Comparison of ENCODE assay signal across 13 cellular contexts in genomic region chr5:119386945-119387344, GRCh38. TPM values are rescaled to one million over a fixed set of nuclear protein-coding genes. Genes with fewer than 3 reads are reported as not detected.
A peak's percentile ranks its signal among the peaks of the same experiment; 100 is the strongest.
DNase-seq lines count a peak whose midpoint lies in the region; ATAC-seq, FAIRE-seq and TF ChIP-seq lines count a peak whose summit lies in the region.
"Had no signal": no experiment of that assay in that cellular context is flagged by ENCODE, and none has a peak within 500 bp of the region (broad histone marks: within the 10 kb centered on the region; RNA-seq: fewer than 3 reads in every experiment).

No MANE protein-coding gene starts in this region.

- POLR2A ChIA-PET in MCF 10A (lab: Yijun Ruan, JAX) (interaction anchor here (0.6 to 2.8 kb wide), 11 partner anchors 9 to 312 kb away, joined by 3 to 23 read pairs (median 7); partner anchors contain the start of gene TNFAIP8), HepG2 (lab: Yijun Ruan, JAX) (no interaction called here)

- H4K20me1 ChIP-seq in mammary epithelial cell (ENCODE audit: insufficient read depth, low read length) = no peaks in the 10 kb centered on the region
- no peaks in the 10 kb centered on the region for H4K20me1 ChIP-seq in HepG2 (ENCODE audit: insufficient read depth, low read length)
- H4K20me1 ChIP-seq: BLaER1 had no signal

- peaks cover 7% of the 10 kb centered on the region for H3K36me3 Mint-ChIP-seq in MCF 10A (ENCODE audit: insufficient read depth, unreplicated experiment)
- H3K36me3 Mint-ChIP-seq in dendritic cell treated with granulocyte-macrophage colony-stimulating factor and Interleukin-4, amounts not matched to agents 40 ng/mL and 50 ng/mL, for 4 days (ENCODE audit: low read depth) = peaks cover 45% of the 10 kb centered on the region

- H3K27ac ChIP-seq in mammary epithelial cell (ENCODE audit: insufficient read depth, low read depth, low read length) = no peak overlapping the region
- no peak overlapping the region for H3K27ac ChIP-seq in HepG2 (ENCODE audit: extremely low read length, insufficient read depth, low read length)
- H3K27ac ChIP-seq in uterus = peak overlapping the region; percentile 57 to 61
- H3K27ac ChIP-seq: BLaER1 had no signal

- intact Hi-C loops in MCF 10A (cut with micrococcal nuclease) = no loop called here
- intact Hi-C loops in mammary epithelial cell (cut with micrococcal nuclease) = no loop called here
- intact Hi-C loops in dendritic cell treated with granulocyte-macrophage colony-stimulating factor and Interleukin-4, amounts not matched to agents 40 ng/mL and 50 ng/mL, for 4 days (cut with micrococcal nuclease) = no loop called here
- intact Hi-C loops in HepG2 (cut with micrococcal nuclease; ENCODE audit: unreplicated experiment) = no loop called here
- intact Hi-C loops in uterus (cut with DNase I; ENCODE audit: low total_unique reads) = no loop called here

- no peak for TF ChIP-seq CTCF in MCF 10A (IDR thresholded peaks at IDR 0.05; ENCODE audit: unreplicated experiment)
- no peak for TF ChIP-seq CTCF in mammary epithelial cell (conservative IDR thresholded peaks at IDR 0.05 in 1 of 2, IDR thresholded peaks at IDR 0.05 in 1 of 2; ENCODE audit: extremely low read depth in 1 of 2, insufficient read depth in 1 of 2, low read depth in 1 of 2, low read length in 2 of 2)
- no peak for TF ChIP-seq CTCF in HepG2 (CRISPR knock-in tag; IDR thresholded peaks at IDR 0.05)
- TF ChIP-seq CTCF in uterus (IDR thresholded peaks at IDR 0.05) = no peak
- no peak for TF ChIP-seq CTCF in BE2C (IDR thresholded peaks at IDR 0.05; ENCODE audit: low read depth, low read length)

- WGBS in mammary epithelial cell (ENCODE audit: low coverage, missing lambda C conversion rate) = 93% methylated on average over 4 of the region's 4 CpGs
- WGBS in HepG2 (ENCODE audit: low lambda C conversion rate) = 55% methylated on average over 4 of the region's 4 CpGs

- dilution Hi-C loops in mammary epithelial cell (cut with HindIII; ENCODE audit: low sequenced_read_pairs) = no loop called here

- H3K9me3 ChIP-seq in mammary epithelial cell (replicated peaks; ENCODE audit: insufficient read depth, low read length) = no peaks in the 10 kb centered on the region
- H3K9me3 ChIP-seq in HepG2 (ENCODE audit: low read length) = no peaks in the 10 kb centered on the region
- no peaks in the 10 kb centered on the region for H3K9me3 ChIP-seq in uterus
- H3K9me3 ChIP-seq in BE2C = no peaks in the 10 kb centered on the region
- H3K9me3 ChIP-seq: BLaER1 had no signal

- no peak overlapping the region for H3K4me3 ChIP-seq in mammary epithelial cell (replicated peaks in 1 of 3; ENCODE audit: insufficient read depth in 1 of 3, low read depth in 2 of 3, low read length in 3 of 3)
- H3K4me3 ChIP-seq in HepG2 (replicated peaks in 1 of 3; ENCODE audit: insufficient read depth in 1 of 3, low read depth in 2 of 3, low read length in 3 of 3) = no peak overlapping the region
- H3K4me3 ChIP-seq in uterus = no peak overlapping the region
- no peak overlapping the region for H3K4me3 ChIP-seq in BE2C (ENCODE audit: low read depth, low read length)
- H3K4me3 ChIP-seq: BLaER1 had no signal

- no peaks in the 10 kb centered on the region for H3K27me3 Mint-ChIP-seq in MCF 10A (ENCODE audit: insufficient read depth, unreplicated experiment)
- no peaks in the 10 kb centered on the region for H3K27me3 Mint-ChIP-seq in dendritic cell treated with granulocyte-macrophage colony-stimulating factor and Interleukin-4, amounts not matched to agents 40 ng/mL and 50 ng/mL, for 4 days

- H3K9me3 Mint-ChIP-seq in MCF 10A (ENCODE audit: unreplicated experiment) = no peaks in the 10 kb centered on the region
- no peaks in the 10 kb centered on the region for H3K9me3 Mint-ChIP-seq in dendritic cell treated with granulocyte-macrophage colony-stimulating factor and Interleukin-4, amounts not matched to agents 40 ng/mL and 50 ng/mL, for 4 days
- H3K9me3 Mint-ChIP-seq: T-helper 1 cell treated with Interleukin-12 subunit alpha and Interleukin-12 subunit beta and Interleukin-4 antibody, amounts not matched to agents 30 μg/mL and 1 μg/mL, for 36 hours had no signal

- H3K27ac Mint-ChIP-seq in MCF 10A (ENCODE audit: low read depth, unreplicated experiment) = peak overlapping the region; percentile 76
- H3K27ac Mint-ChIP-seq in dendritic cell treated with granulocyte-macrophage colony-stimulating factor and Interleukin-4, amounts not matched to agents 40 ng/mL and 50 ng/mL, for 4 days = peak overlapping the region; percentile 50

- H2AFZ ChIP-seq in mammary epithelial cell (ENCODE audit: low read depth, low read length) (no peak overlapping the region), HepG2 (ENCODE audit: low read length) (no peak overlapping the region)

- no peak for TF ChIP-seq RAD21 in HepG2 (CRISPR knock-in tag; IDR thresholded peaks at IDR 0.05)

- no peak overlapping the region for H3K9ac ChIP-seq in mammary epithelial cell (ENCODE audit: insufficient read depth, low read length)
- H3K9ac ChIP-seq in HepG2 (ENCODE audit: insufficient read depth, low read depth, low read length) = no peak overlapping the region
- H3K9ac ChIP-seq: BLaER1 had no signal

- H3K4me1 Mint-ChIP-seq in MCF 10A (ENCODE audit: insufficient read depth, unreplicated experiment) = peaks cover 51% of the 10 kb centered on the region
- peaks cover 83% of the 10 kb centered on the region for H3K4me1 Mint-ChIP-seq in dendritic cell treated with granulocyte-macrophage colony-stimulating factor and Interleukin-4, amounts not matched to agents 40 ng/mL and 50 ng/mL, for 4 days (ENCODE audit: low read depth)

- TF ChIP-seq POLR2A in HepG2 (IDR thresholded peaks at IDR 0.05; ENCODE audit: insufficient read depth in 1 of 2, low read depth in 2 of 2, low read length in 2 of 2) (no peak), uterus (IDR thresholded peaks at IDR 0.05) (no peak)

- peaks cover 21% of the 10 kb centered on the region for H3K79me2 ChIP-seq in mammary epithelial cell (ENCODE audit: insufficient read depth, low read length)
- no peaks in the 10 kb centered on the region for H3K79me2 ChIP-seq in HepG2 (ENCODE audit: insufficient read depth, low read length)

- H3K27me3 ChIP-seq in mammary epithelial cell (ENCODE audit: insufficient read depth, low read length) = no peaks in the 10 kb centered on the region
- no peaks in the 10 kb centered on the region for H3K27me3 ChIP-seq in HepG2 (ENCODE audit: control insufficient read depth in 1 of 2, insufficient read depth in 2 of 2, low read length in 2 of 2)
- no peaks in the 10 kb centered on the region for H3K27me3 ChIP-seq in uterus
- no peaks in the 10 kb centered on the region for H3K27me3 ChIP-seq in BE2C
- H3K27me3 ChIP-seq: BLaER1 had no signal

- no peak for ATAC-seq in HepG2

- no peak overlapping the region for H3K4me3 Mint-ChIP-seq in MCF 10A (ENCODE audit: unreplicated experiment)
- no peak overlapping the region for H3K4me3 Mint-ChIP-seq in dendritic cell treated with granulocyte-macrophage colony-stimulating factor and Interleukin-4, amounts not matched to agents 40 ng/mL and 50 ng/mL, for 4 days
- H3K4me3 Mint-ChIP-seq: T-helper 1 cell treated with Interleukin-12 subunit alpha and Interleukin-12 subunit beta and Interleukin-4 antibody, amounts not matched to agents 30 μg/mL and 1 μg/mL, for 36 hours had no signal

- peaks cover 12% of the 10 kb centered on the region for H3K4me1 ChIP-seq in mammary epithelial cell (ENCODE audit: insufficient read depth, low read length)
- H3K4me1 ChIP-seq in HepG2 (ENCODE audit: insufficient read depth, low read length) = peaks cover 30% of the 10 kb centered on the region
- H3K4me1 ChIP-seq in uterus = no peaks in the 10 kb centered on the region
- no peaks in the 10 kb centered on the region for H3K4me1 ChIP-seq in BE2C

- H3K4me2 ChIP-seq in mammary epithelial cell (ENCODE audit: insufficient read depth, low read depth, low read length) (no peak overlapping the region), HepG2 (ENCODE audit: low read depth, low read length) (no peak overlapping the region)
- H3K4me2 ChIP-seq: BLaER1 had no signal

- CTCF ChIA-PET in MCF 10A (lab: Yijun Ruan, JAX) = interaction anchor here (1.0 to 2.2 kb wide), 5 partner anchors 24 to 83 kb away, joined by 3 to 5 read pairs (median 4); no protein-coding TSS in a partner anchor
- CTCF ChIA-PET in mammary epithelial cell (lab: Charles Lee; ENCODE audit: low non-redundant PET) = no interaction called here
- CTCF ChIA-PET in HepG2 (lab: Yijun Ruan, JAX; ENCODE audit: low intra/inter-chr PET ratio, low total read pairs) = no interaction called here

- H3K36me3 ChIP-seq in mammary epithelial cell (ENCODE audit: insufficient read depth, low read length) (no peaks in the 10 kb centered on the region), HepG2 (replicated peaks in 1 of 2; ENCODE audit: control insufficient read depth in 1 of 2, insufficient read depth in 2 of 2, low read length in 2 of 2) (no peaks in the 10 kb centered on the region), uterus (no peaks in the 10 kb centered on the region), BE2C (no peaks in the 10 kb centered on the region)

- FAIRE-seq in HepG2 (lab: Jason Lieb, UNC) = no peak

- in situ Hi-C loops in mammary epithelial cell (cut with MboI; ENCODE audit: low sequenced_read_pairs in 2 of 2) = no loop called here
- in situ Hi-C loops in HepG2 (cut with HindIII; ENCODE audit: extremely low pct_ligation_motif_present, low pct_unique_long_range_greater_than_20kb) = no loop called here

- no TSS peak for BruUV-seq in MCF 10A (replicated peaks; lab: Mats Ljungman, UMichigan)
- BruUV-seq in mammary epithelial cell (replicated peaks; lab: Mats Ljungman, UMichigan) = no TSS peak
- no TSS peak for BruUV-seq in HepG2 (replicated peaks; lab: Mats Ljungman, UMichigan)

- TF ChIP-seq EP300 in HepG2 (IDR thresholded peaks at IDR 0.05; ENCODE audit: low read depth in 2 of 2, low read length in 2 of 2) = no peak
- no peak for TF ChIP-seq EP300 in HepG2 (CRISPR knock-in tag; IDR thresholded peaks at IDR 0.05; ENCODE audit: borderline replicate concordance)

- DNase-seq in MCF 10A (ENCODE audit: unreplicated experiment) = peak; percentile 45
- no peak for DNase-seq in mammary epithelial cell
- peak; percentile 35 for DNase-seq in HepG2 (ENCODE audit: low spot score)
- DNase-seq in uterus = peak in 1 of 2 donors; percentile 27
- DNase-seq in SIG-M5 (lab: John Stamatoyannopoulos, UW) = no peak
- DNase-seq in BE2C = no peak
- no peak for DNase-seq in pons (ENCODE audit: low spot score)
- DNase-seq: activated gamma-delta T cell, Kasumi-1, mesendoderm had no signal

RNA-seq across cellular contexts. Expression of gene TNFAIP8, which starts 31.1 kb away (rescaled TPM):
- total RNA-seq in MCF 10A (2022) (13.0 and 16.2 TPM in 2 replicates), mammary epithelial cell (10 to 100 TPM; 11.3 to 15.9 TPM), HepG2 (2016; rRNA removed; fragmentation: Illumina TruSeq; extraction: Trizol) (11.2 and 14.9 TPM in 2 replicates), uterus (10 to 100 TPM in 3 of 4 donors, 1 to 10 TPM in 1; 2.0 to 42.7 (median 15.5) TPM)
- polyA plus RNA-seq in mammary epithelial cell (15.4 TPM), HepG2 (2011; rRNA removed) (4.9 and 6.4 TPM in 2 replicates)
- 7.1 TPM for polyA minus RNA-seq in mammary epithelial cell
- 3.2 and 3.7 TPM in 2 replicates for total RNA-seq in HepG2 (2016; cell fraction: cytosol; rRNA removed; fragmentation: Illumina TruSeq; extraction: Trizol; ENCODE audit: low read depth)
- total RNA-seq in HepG2 (2016; cell fraction: insoluble cytoplasmic fraction; rRNA removed; fragmentation: Illumina TruSeq; extraction: Trizol) = 13.3 and 15.4 TPM in 2 replicates
- total RNA-seq in HepG2 (2016; cell fraction: membrane; rRNA removed; fragmentation: Illumina TruSeq; extraction: Trizol) = 7.0 and 8.4 TPM in 2 replicates
- total RNA-seq in HepG2 (2016; cell fraction: nucleus; rRNA removed; fragmentation: Illumina TruSeq; extraction: Trizol) = 3.7 and 5.8 TPM in 2 replicates
- polyA plus RNA-seq in HepG2 (2011; cell fraction: cytosol; rRNA removed) = 6.7 and 7.1 TPM in 2 replicates
- 2.5 TPM in 2 replicates for polyA plus RNA-seq in HepG2 (2011; cell fraction: nucleus; rRNA removed)
- 6.2 and 6.6 TPM in 2 replicates for polyA plus RNA-seq in HepG2 (2012)
- 1.0 and 1.2 TPM in 2 replicates for polyA plus RNA-seq in HepG2 (2016; cell fraction: cytosol; fragmentation: Illumina TruSeq; extraction: Trizol; ENCODE audit: low read depth)
- polyA plus RNA-seq in HepG2 (2016; cell fraction: insoluble cytoplasmic fraction; fragmentation: Illumina TruSeq; extraction: Trizol; ENCODE audit: low read depth) = 16.1 and 16.3 TPM in 2 replicates
- polyA plus RNA-seq in HepG2 (2016; cell fraction: membrane; fragmentation: Illumina TruSeq; extraction: Trizol; ENCODE audit: low read depth) = 2.5 and 2.7 TPM in 2 replicates
- polyA plus RNA-seq in HepG2 (2016; cell fraction: nucleus; fragmentation: Illumina TruSeq; extraction: Trizol; ENCODE audit: insufficient read depth, low read depth) = 5.1 and 5.5 TPM in 2 replicates
- 3.0 and 11.3 TPM in 2 replicates for polyA minus RNA-seq in HepG2 (2011; rRNA and poly(A)+ RNA removed; ENCODE audit: low replicate concordance)
- 8.5 and 9.0 TPM in 2 replicates for polyA minus RNA-seq in HepG2 (2011; cell fraction: cytosol; rRNA and poly(A)+ RNA removed)
- 5.5 and 10.3 TPM in 2 replicates for polyA minus RNA-seq in HepG2 (2011; cell fraction: nucleus; rRNA and poly(A)+ RNA removed)
- not detected for polyA plus RNA-seq in BE2C (2012; ENCODE audit: insufficient read depth, insufficient read length, low read depth)

Comparison
In these comparisons a context has a peak if more than half of its experiments do, and no peak if none do; other contexts are left out.
1. DNase-seq: peak in MCF 10A (single experiment) and HepG2 (single experiment); none in mammary epithelial cell (single experiment), SIG-M5 (single experiment), BE2C (single experiment) and pons (single experiment).
2. H3K27ac ChIP-seq: peak in uterus (2 of 2); none in mammary epithelial cell (single experiment) and HepG2 (single experiment).